In the genomic region with DNA sequence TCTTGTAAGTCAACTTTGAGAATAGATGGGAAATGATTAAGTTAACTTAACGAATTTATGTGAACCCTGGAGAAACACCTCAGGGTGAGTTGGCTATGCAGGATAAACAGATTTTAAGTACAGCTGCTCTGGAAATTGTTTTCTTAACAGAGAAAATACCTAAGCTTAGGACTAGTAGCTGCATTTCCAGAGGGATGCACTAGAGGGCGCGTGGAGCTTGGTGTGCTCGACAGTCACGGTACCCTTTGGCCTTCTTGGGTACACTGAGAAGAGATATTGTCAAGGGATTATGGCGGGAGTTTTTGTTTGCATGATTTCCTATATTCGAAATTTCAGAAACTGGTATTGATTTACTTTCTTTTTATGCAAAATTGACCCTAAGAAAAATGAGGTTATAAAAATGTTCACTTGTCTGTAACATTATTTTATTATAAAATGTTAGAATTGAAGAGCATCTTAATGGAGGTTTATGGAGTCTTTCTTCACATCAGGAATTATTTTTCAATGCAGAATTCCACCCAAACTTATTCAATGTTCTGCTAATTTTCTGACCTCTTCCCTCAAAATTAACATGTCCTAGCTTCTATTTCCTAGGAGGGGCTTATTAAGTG, we compare ENCODE assay signal across 8 cellular contexts. TPM values are rescaled to one million over a fixed set of nuclear protein-coding genes. Genes with fewer than 3 reads are reported as not detected.
A peak's percentile ranks its signal among the peaks of the same experiment; 100 is the strongest.
DNase-seq lines count a peak whose midpoint lies in the region; ATAC-seq and TF ChIP-seq lines count a peak whose summit lies in the region.

No MANE protein-coding gene starts in this region.

- TF ChIP-seq CTCF in gastroesophageal sphincter (IDR thresholded peaks at IDR 0.05) (peak in 3 of 4 experiments; percentile 43 to 77 (median 59)), osteoblast (IDR thresholded peaks at IDR 0.05; ENCODE audit: extremely low read depth, low read depth, low read length) (peak; percentile 88), transverse colon (IDR thresholded peaks at IDR 0.05) (peak; percentile 63 to 84 (median 78))

- H3K4me1 ChIP-seq in gastroesophageal sphincter (no peaks in the 10 kb centered on the region), osteoblast (ENCODE audit: insufficient read depth, low read length) (no peaks in the 10 kb centered on the region), transverse colon (no peaks in the 10 kb centered on the region)

- no peaks in the 10 kb centered on the region for H4K20me1 ChIP-seq in osteoblast (ENCODE audit: insufficient read depth, low read length)

- no peaks in the 10 kb centered on the region for H3K9me3 ChIP-seq in gastroesophageal sphincter
- no peaks in the 10 kb centered on the region for H3K9me3 ChIP-seq in osteoblast (ENCODE audit: low read depth, low read length)
- no peaks in the 10 kb centered on the region for H3K9me3 ChIP-seq in transverse colon

- no peak for ATAC-seq in gastroesophageal sphincter

- 0 to 4% methylated on average over 2 to 7 of the region's 7 CpGs for WGBS in gastroesophageal sphincter (ENCODE audit: low coverage in 1 of 2), 2 donors
- WGBS in transverse colon (ENCODE audit: low coverage in 1 of 2), 2 donors = 1 to 6% methylated on average over 7 of the region's 7 CpGs

- no peaks in the 10 kb centered on the region for H3K79me2 ChIP-seq in osteoblast (ENCODE audit: insufficient read depth, low read length)

- no peak overlapping the region for H3K4me2 ChIP-seq in osteoblast (ENCODE audit: insufficient read depth, low read length)

- H3K27me3 ChIP-seq in H7 (ENCODE audit: control insufficient read depth, insufficient read depth, low read length) (no peaks in the 10 kb centered on the region), gastroesophageal sphincter (no peaks in the 10 kb centered on the region), osteoblast (ENCODE audit: insufficient read depth, low read length) (no peaks in the 10 kb centered on the region), transverse colon (no peaks in the 10 kb centered on the region)

- in situ Hi-C loops in transverse colon (cut with MboI; ENCODE audit: low pct_ligation_motif_present in 1 of 4, low pct_unique_long_range_greater_than_20kb in 1 of 4, low sequenced_read_pairs in 3 of 4) = loop anchor here in 2 of 4 donors (25.0 kb wide), 2 partner anchors 387 to 687 kb away; no protein-coding TSS in a partner anchor

- H2AFZ ChIP-seq in osteoblast (ENCODE audit: low read length) = no peak overlapping the region

- intact Hi-C loops in transverse colon (cut with DNase I; ENCODE audit: low total_unique reads) = loop anchor here (10.0 kb wide), 1 partner anchor 679 kb away; no protein-coding TSS in a partner anchor

- no peak for TF ChIP-seq POLR2A in gastroesophageal sphincter (IDR thresholded peaks at IDR 0.05)
- TF ChIP-seq POLR2A in transverse colon (IDR thresholded peaks at IDR 0.05) = no peak

- H3K27ac ChIP-seq in gastroesophageal sphincter = no peak overlapping the region
- H3K27ac ChIP-seq in osteoblast (ENCODE audit: low read depth, low read length) = no peak overlapping the region
- no peak overlapping the region for H3K27ac ChIP-seq in transverse colon

- TF ChIP-seq EP300 in gastroesophageal sphincter (IDR thresholded peaks at IDR 0.05) (no peak), transverse colon (IDR thresholded peaks at IDR 0.05; ENCODE audit: low read depth) (no peak)

- H3K4me3 ChIP-seq in H7 (ENCODE audit: insufficient read depth, low read depth, low read length) (no peak overlapping the region), gastroesophageal sphincter (no peak overlapping the region), osteoblast (ENCODE audit: insufficient read depth, low read length) (no peak overlapping the region), transverse colon (no peak overlapping the region)

- H3K36me3 ChIP-seq in H7 (replicated peaks; ENCODE audit: control insufficient read depth, insufficient read depth, low read length) (no peaks in the 10 kb centered on the region), gastroesophageal sphincter (no peaks in the 10 kb centered on the region), osteoblast (ENCODE audit: insufficient read depth, low read length) (no peaks in the 10 kb centered on the region), transverse colon (no peaks in the 10 kb centered on the region)

- DNase-seq in GM04504 (ENCODE audit: low read depth) = peak; percentile 16
- peak; percentile 69 for DNase-seq in H7
- DNase-seq in M059J (ENCODE audit: low read depth) = peak; percentile 59
- DNase-seq in RPMI7951 (ENCODE audit: low read depth) = peak; percentile 63
- DNase-seq in activated T-helper 1 cell treated with anti-CD3 and anti-CD28 coated beads, Interleukin-2, amount 50 U/mL, for 16 hours (ENCODE audit: low read depth in 1 of 2, low spot score in 1 of 2) = peak; percentile 21 to 25
- DNase-seq in osteoblast (ENCODE audit: insufficient read length, low spot score, missing footprints) = no peak
- peak; percentile 75 for DNase-seq in transverse colon

RNA-seq across cellular contexts. Expression of gene MYO3A, which starts 58.4 kb away (rescaled TPM):
- 4.8 and 4.9 TPM in 2 replicates for total RNA-seq in H7 (2014; rRNA removed; shearing (Covaris generic))
- total RNA-seq in M059J (2014; rRNA removed; shearing (Covaris generic)) = not detected in 2 replicates
- not detected in 2 replicates for total RNA-seq in RPMI7951 (2014; rRNA removed; shearing (Covaris generic))
- total RNA-seq in gastroesophageal sphincter (under 1 TPM in 3 of 4 donors, not detected in 1; 0.12 to 0.67 (median 0.47) TPM), osteoblast (not detected in 2 replicates), transverse colon (1 to 10 TPM in 2 of 4 donors, under 1 TPM in 1, not detected in 1; 0.27 to 1.3 (median 1.2) TPM)
